In the genomic region with DNA sequence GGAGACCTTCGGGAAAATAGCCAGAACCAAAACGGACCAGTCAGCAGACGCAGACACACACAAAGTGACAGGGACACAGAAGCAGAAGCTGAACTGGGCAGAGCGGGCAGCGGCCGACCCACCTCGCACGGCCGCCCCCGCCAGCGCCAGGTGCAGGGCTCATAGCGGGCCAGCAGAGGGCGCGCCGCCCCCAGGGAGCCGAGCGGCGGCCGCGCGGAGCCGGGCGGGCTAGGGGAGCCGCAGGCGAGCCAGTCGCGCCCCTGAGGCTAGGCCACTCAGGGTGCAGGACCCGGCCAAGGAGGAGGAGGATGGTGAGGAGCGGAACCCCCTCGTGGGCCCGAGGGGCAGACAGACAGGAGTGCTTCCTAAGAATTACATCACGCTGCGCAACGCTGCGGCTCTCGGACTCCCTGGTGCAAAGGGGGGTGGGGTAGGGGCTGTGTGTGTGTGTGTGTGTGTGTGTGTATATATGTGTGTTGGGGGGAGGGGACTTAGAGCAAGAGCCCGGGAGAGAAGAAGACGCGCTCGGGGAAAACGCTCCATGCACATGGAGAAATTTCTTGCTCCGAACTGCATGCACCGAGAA, we compare ENCODE assay signal across 8 cellular contexts. TPM values are rescaled to one million over a fixed set of nuclear protein-coding genes. Genes with fewer than 3 reads are reported as not detected.
DNase-seq lines count a peak whose midpoint lies in the region; ATAC-seq lines count a peak whose summit lies in the region.

No MANE protein-coding gene starts in this region.

- ATAC-seq in HG03354 (IDR thresholded peaks at IDR 0.05; ENCODE audit: poor library complexity, severe bottlenecking, unreplicated experiment) (peak; percentile 76), naive B cell (ENCODE audit: low read depth in 2 of 2) (peak; percentile 69 to 72)

- peaks cover 28 to 34% (median 31%) of the 10 kb centered on the region in 3 donors for H3K4me1 Mint-ChIP-seq in naive B cell
- H3K4me1 Mint-ChIP-seq in stimulated activated naive CD8-positive, alpha-beta T cell treated with anti-CD3 and anti-CD28 coated beads, Interleukin-15, Interleukin-2, amounts not matched to agents 100 ng/mL and 50 ng/mL, for 24 hours (ENCODE audit: low read depth): peaks cover 19% of the 10 kb centered on the region

- H3K9me3 Mint-ChIP-seq in naive B cell: no peaks in the 10 kb centered on the region
- H3K9me3 Mint-ChIP-seq in stimulated activated naive CD8-positive, alpha-beta T cell treated with anti-CD3 and anti-CD28 coated beads, Interleukin-15, Interleukin-2, amounts not matched to agents 100 ng/mL and 50 ng/mL, for 24 hours: no peaks in the 10 kb centered on the region

- no peaks in the 10 kb centered on the region for H3K36me3 Mint-ChIP-seq in naive B cell
- no peaks in the 10 kb centered on the region for H3K36me3 Mint-ChIP-seq in stimulated activated naive CD8-positive, alpha-beta T cell treated with anti-CD3 and anti-CD28 coated beads, Interleukin-15, Interleukin-2, amounts not matched to agents 100 ng/mL and 50 ng/mL, for 24 hours (ENCODE audit: low read depth)

- peak overlapping the region in 1 of 6 donors; percentile 51 for H3K27ac Mint-ChIP-seq in naive B cell
- H3K27ac Mint-ChIP-seq in stimulated activated naive CD8-positive, alpha-beta T cell treated with anti-CD3 and anti-CD28 coated beads, Interleukin-15, Interleukin-2, amounts not matched to agents 100 ng/mL and 50 ng/mL, for 24 hours: no peak overlapping the region

- H3K4me3 Mint-ChIP-seq in naive B cell: peak overlapping the region; percentile 16 to 85 (median 77)
- H3K4me3 Mint-ChIP-seq in stimulated activated naive CD8-positive, alpha-beta T cell treated with anti-CD3 and anti-CD28 coated beads, Interleukin-15, Interleukin-2, amounts not matched to agents 100 ng/mL and 50 ng/mL, for 24 hours: peak overlapping the region; percentile 68

- H3K27me3 Mint-ChIP-seq in naive B cell: peaks cover 55 to 74% (median 65%) of the 10 kb centered on the region in 3 donors
- H3K27me3 Mint-ChIP-seq in stimulated activated naive CD8-positive, alpha-beta T cell treated with anti-CD3 and anti-CD28 coated beads, Interleukin-15, Interleukin-2, amounts not matched to agents 100 ng/mL and 50 ng/mL, for 24 hours: peaks cover 41% of the 10 kb centered on the region

- DNase-seq in SIG-M5 treated with dmso at 0.1 percent for 504 hours (lab: John Stamatoyannopoulos, UW; ENCODE audit: unreplicated experiment) (peak; percentile 51), SIG-M5 (lab: John Stamatoyannopoulos, UW) (no peak), NOMO-1 treated with DMSO at 0.1 percent for 48 hours (lab: John Stamatoyannopoulos, UW; ENCODE audit: unreplicated experiment) (peak; percentile 66), fibroblast of gingiva (ENCODE audit: low read depth) (peak; percentile 15), naive B cell (peak; percentile 51)
- peak; percentile 81 for DNase-seq in activated T-cell treated with anti-CD3 and anti-CD28 coated beads, Interleukin-2, amount 50 U/mL, for 1 hour

RNA-seq across cellular contexts. Expression of gene NOG, which starts 0.9 kb away (rescaled TPM):
- polyA plus RNA-seq in naive B cell (ENCODE audit: low read depth in 6 of 6): under 1 TPM in 2 of 6 donors, not detected in 4; 0.16 to 0.17 TPM
